29 cellular contexts compared by ENCODE assay signal in the genomic region with DNA sequence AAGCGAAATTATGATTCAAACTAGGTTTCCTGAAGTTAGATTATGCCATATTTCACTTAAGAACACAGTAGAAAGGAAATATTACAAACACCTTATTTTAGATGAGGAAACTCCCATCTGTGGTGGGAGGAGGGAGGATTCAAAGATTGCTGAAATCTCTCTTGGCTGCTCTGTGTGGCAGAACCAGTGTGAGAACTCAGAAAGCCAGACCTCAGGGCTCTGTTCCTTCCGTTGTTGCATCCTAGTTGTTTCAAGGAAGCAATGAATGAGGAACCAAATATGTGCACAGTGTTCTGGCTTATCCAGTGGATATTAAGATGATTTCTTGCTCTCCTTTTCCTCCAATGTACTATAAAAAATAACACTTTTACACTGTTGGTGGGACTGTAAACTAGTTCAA. TPM values are rescaled to one million over a fixed set of nuclear protein-coding genes. Genes with fewer than 3 reads are reported as not detected.
A peak's percentile ranks its signal among the peaks of the same experiment; 100 is the strongest.
DNase-seq lines count a peak whose midpoint lies in the region; ATAC-seq and TF ChIP-seq lines count a peak whose summit lies in the region.
"Had no signal": no experiment of that assay in that cellular context is flagged by ENCODE, and none has a peak within 500 bp of the region (broad histone marks: within the 10 kb centered on the region; RNA-seq: fewer than 3 reads in every experiment).

No MANE protein-coding gene starts in this region.

- peaks cover 10% of the 10 kb centered on the region for H3K27me3 Mint-ChIP-seq in activated CD4-positive, alpha-beta T cell treated with anti-CD3 and anti-CD28 coated beads, Interleukin-2, amount 10 ng/mL, durations not matched to agents 7 days and 5 days

- no peak overlapping the region for H3K4me3 ChIP-seq in lower lobe of right lung
- no peak overlapping the region for H3K4me3 ChIP-seq in effector memory CD4-positive, alpha-beta T cell (ENCODE audit: insufficient read depth, low read depth, low read length, poor library complexity, severe bottlenecking)
- H3K4me3 ChIP-seq in lower leg skin (ENCODE audit: low read depth, poor library complexity, severe bottlenecking), result no peak overlapping the region
- H3K4me3 ChIP-seq: BLaER1, Peyer's patch had no signal

- peak; percentile 92 to 96 for DNase-seq in AML-193 (lab: John Stamatoyannopoulos, UW)
- peak; percentile 65 to 71 for DNase-seq in Kasumi-1 (lab: John Stamatoyannopoulos, UW)
- DNase-seq in NOMO-1 treated with DMSO at 0.1 percent for 48 hours (lab: John Stamatoyannopoulos, UW; ENCODE audit: unreplicated experiment), result peak; percentile 47
- no peak for DNase-seq in lower lobe of right lung
- DNase-seq in effector memory CD4-positive, alpha-beta T cell, result no peak
- DNase-seq in lower leg skin (ENCODE audit: low spot score in 2 of 2), result no peak
- DNase-seq in activated CD4-positive, alpha-beta T cell treated with anti-CD3 and anti-CD28 coated beads, Interleukin-2, amount 10 ng/mL, durations not matched to agents 7 days and 5 days, result no peak
- DNase-seq: CD4-positive, alpha-beta memory T cell; COR-L47; Karpas-422; NCI-H1092; NCI-H1417 treated with DMSO at 0.1 percent for 48 hours; NCI-H187; NCI-H2081 treated with DMSO at 0.1 percent for 48 hours; NCI-H2171 treated with DMSO at 0.1 percent for 48 hours; NCI-H524; NCI-H748 treated with DMSO at 0.1 percent for 48 hours; OCI-M1; Peyer's patch; SHP77 treated with DMSO at 0.1 percent for 48 hours; SW 1271; T-helper 17 cell had no signal

- POLR2A ChIA-PET in activated CD4-positive, alpha-beta T cell treated with anti-CD3 and anti-CD28 coated beads, Interleukin-2, amount 10 ng/mL, durations not matched to agents 7 days and 5 days (lab: Charles Lee), result no interaction called here

- TF ChIP-seq CTCF in lower lobe of right lung (IDR thresholded peaks at IDR 0.05) (no peak), lower leg skin (IDR thresholded peaks at IDR 0.05) (no peak)

- H3K4me3 Mint-ChIP-seq in activated CD4-positive, alpha-beta T cell treated with anti-CD3 and anti-CD28 coated beads, Interleukin-2, amount 10 ng/mL, durations not matched to agents 7 days and 5 days, result no peak overlapping the region
- H3K4me3 Mint-ChIP-seq: CD4-positive, alpha-beta memory T cell; T-helper 17 cell had no signal

- H3K4me1 ChIP-seq in lower lobe of right lung, result no peaks in the 10 kb centered on the region
- no peaks in the 10 kb centered on the region for H3K4me1 ChIP-seq in effector memory CD4-positive, alpha-beta T cell (ENCODE audit: control insufficient read depth, insufficient read depth, low read length, poor library complexity, severe bottlenecking)
- H3K4me1 ChIP-seq: BLaER1, Peyer's patch had no signal

- ATAC-seq in lower lobe of right lung (peak; percentile 60 to 78), GM19351 (IDR thresholded peaks at IDR 0.05; ENCODE audit: unreplicated experiment) (no peak)
- ATAC-seq: HCT116, T-helper 17 cell had no signal

- CTCF ChIA-PET in activated CD4-positive, alpha-beta T cell treated with anti-CD3 and anti-CD28 coated beads, Interleukin-2, amount 10 ng/mL, durations not matched to agents 7 days and 5 days (lab: Charles Lee), result no interaction called here

- no peaks in the 10 kb centered on the region for H3K27me3 ChIP-seq in lower lobe of right lung (ENCODE audit: low read depth)
- no peaks in the 10 kb centered on the region for H3K27me3 ChIP-seq in effector memory CD4-positive, alpha-beta T cell (replicated peaks; ENCODE audit: control insufficient read depth, insufficient read depth, low read length, poor library complexity, severe bottlenecking)
- H3K27me3 ChIP-seq: BLaER1, Peyer's patch had no signal

- H3K9me3 Mint-ChIP-seq in activated CD4-positive, alpha-beta T cell treated with anti-CD3 and anti-CD28 coated beads, Interleukin-2, amount 10 ng/mL, durations not matched to agents 7 days and 5 days, result no peaks in the 10 kb centered on the region

- no peaks in the 10 kb centered on the region for H3K9me3 ChIP-seq in lower lobe of right lung
- no peaks in the 10 kb centered on the region for H3K9me3 ChIP-seq in effector memory CD4-positive, alpha-beta T cell (ENCODE audit: control insufficient read depth, low read length)
- H3K9me3 ChIP-seq: BLaER1, Peyer's patch had no signal

- WGBS in lower leg skin, 2 donors, result 57 to 62% methylated on average over 2 of the region's 2 CpGs

- intact Hi-C loops in lower lobe of right lung (cut with DNase I), result no loop called here
- intact Hi-C loops in lower leg skin (cut with DNase I; ENCODE audit: low total_unique reads), result no loop called here

- no peaks in the 10 kb centered on the region for H3K36me3 Mint-ChIP-seq in activated CD4-positive, alpha-beta T cell treated with anti-CD3 and anti-CD28 coated beads, Interleukin-2, amount 10 ng/mL, durations not matched to agents 7 days and 5 days (ENCODE audit: low read depth)
- H3K36me3 Mint-ChIP-seq: CD4-positive, alpha-beta memory T cell had no signal

- no peak overlapping the region for H3K27ac Mint-ChIP-seq in activated CD4-positive, alpha-beta T cell treated with anti-CD3 and anti-CD28 coated beads, Interleukin-2, amount 10 ng/mL, durations not matched to agents 7 days and 5 days
- H3K27ac Mint-ChIP-seq: CD4-positive, alpha-beta memory T cell; T-helper 17 cell had no signal

- H3K4me1 Mint-ChIP-seq in activated CD4-positive, alpha-beta T cell treated with anti-CD3 and anti-CD28 coated beads, Interleukin-2, amount 10 ng/mL, durations not matched to agents 7 days and 5 days, result no peaks in the 10 kb centered on the region
- H3K4me1 Mint-ChIP-seq: CD4-positive, alpha-beta memory T cell; T-helper 17 cell had no signal

- H3K27ac ChIP-seq in lower lobe of right lung, result no peak overlapping the region
- H3K27ac ChIP-seq in effector memory CD4-positive, alpha-beta T cell (ENCODE audit: insufficient read depth, low read length, poor library complexity, severe bottlenecking), result no peak overlapping the region
- H3K27ac ChIP-seq: BLaER1, Peyer's patch had no signal

- TF ChIP-seq POLR2A in lower leg skin (IDR thresholded peaks at IDR 0.05), result no peak

- H3K36me3 ChIP-seq in lower lobe of right lung, result no peaks in the 10 kb centered on the region
- no peaks in the 10 kb centered on the region for H3K36me3 ChIP-seq in effector memory CD4-positive, alpha-beta T cell (ENCODE audit: control insufficient read depth, insufficient read depth, low read length)
- H3K36me3 ChIP-seq: BLaER1, Peyer's patch had no signal

RNA-seq across cellular contexts. Expression of a gene that starts 2.1 kb away (rescaled TPM):
- total RNA-seq in lower lobe of right lung, result not detected
- not detected for total RNA-seq in lower leg skin
- not detected for total RNA-seq in activated CD4-positive, alpha-beta T cell treated with anti-CD3 and anti-CD28 coated beads, Interleukin-2, amount 10 ng/mL, durations not matched to agents 7 days and 5 days
- total RNA-seq: A172; CD4-positive, alpha-beta memory T cell; H4; HT-29; M059J; Peyer's patch; T-helper 17 cell had no signal

RNA-seq across cellular contexts. Expression of a gene that starts 17.3 kb away (rescaled TPM):
- not detected for total RNA-seq in lower lobe of right lung
- not detected for total RNA-seq in lower leg skin
- total RNA-seq in activated CD4-positive, alpha-beta T cell treated with anti-CD3 and anti-CD28 coated beads, Interleukin-2, amount 10 ng/mL, durations not matched to agents 7 days and 5 days, result not detected
- total RNA-seq: A172; CD4-positive, alpha-beta memory T cell; H4; HT-29; M059J; Peyer's patch; T-helper 17 cell had no signal

RNA-seq across cellular contexts. Expression of a gene that starts 35.0 kb away (rescaled TPM):
- total RNA-seq in lower lobe of right lung (not detected), lower leg skin (not detected)
- total RNA-seq in activated CD4-positive, alpha-beta T cell treated with anti-CD3 and anti-CD28 coated beads, Interleukin-2, amount 10 ng/mL, durations not matched to agents 7 days and 5 days, result not detected
- total RNA-seq: A172; CD4-positive, alpha-beta memory T cell; H4; HT-29; M059J; Peyer's patch; T-helper 17 cell had no signal

RNA-seq across cellular contexts. Expression of a gene that starts 36.6 kb away (rescaled TPM):
- total RNA-seq in lower lobe of right lung (not detected), lower leg skin (not detected)
- not detected for total RNA-seq in activated CD4-positive, alpha-beta T cell treated with anti-CD3 and anti-CD28 coated beads, Interleukin-2, amount 10 ng/mL, durations not matched to agents 7 days and 5 days
- total RNA-seq: A172; CD4-positive, alpha-beta memory T cell; H4; HT-29; M059J; Peyer's patch; T-helper 17 cell had no signal

RNA-seq across cellular contexts. Expression of a gene that starts 49.4 kb away (rescaled TPM):
- total RNA-seq in lower lobe of right lung (not detected), lower leg skin (not detected)
- total RNA-seq in activated CD4-positive, alpha-beta T cell treated with anti-CD3 and anti-CD28 coated beads, Interleukin-2, amount 10 ng/mL, durations not matched to agents 7 days and 5 days, result not detected
- total RNA-seq: A172; CD4-positive, alpha-beta memory T cell; H4; HT-29; M059J; Peyer's patch; T-helper 17 cell had no signal

Comparison
In these comparisons a context has a peak if more than half of its experiments do, and no peak if none do; other contexts are left out.
1. DNase-seq: peak in AML-193 (2 of 2), Kasumi-1 (2 of 2) and NOMO-1 treated with DMSO at 0.1 percent for 48 hours (single experiment); none in lower lobe of right lung (single experiment), effector memory CD4-positive, alpha-beta T cell (0 of 3), lower leg skin (0 of 2) and activated CD4-positive, alpha-beta T cell treated with anti-CD3 and anti-CD28 coated beads, Interleukin-2, amount 10 ng/mL, durations not matched to agents 7 days and 5 days (single experiment).